16 cellular contexts compared by ENCODE assay signal in genomic region chr10:49394933-49395740, GRCh38. TPM values are rescaled to one million over a fixed set of nuclear protein-coding genes. Genes with fewer than 3 reads are reported as not detected.
DNase-seq lines count a peak whose midpoint lies in the region; ATAC-seq and TF ChIP-seq lines count a peak whose summit lies in the region.
"Had no signal": no experiment of that assay in that cellular context is flagged by ENCODE, and none has a peak within 500 bp of the region (broad histone marks: within the 10 kb centered on the region; RNA-seq: fewer than 3 reads in every experiment).

No MANE protein-coding gene starts in this region.

- H3K27me3 ChIP-seq in iPS DF 6.9 (ENCODE audit: control insufficient read depth, insufficient read depth, low read length), result peaks cover 44% of the 10 kb centered on the region

- peak overlapping the region; percentile 10 for H3K27ac Mint-ChIP-seq in progenitor cell of endocrine pancreas
- no peak overlapping the region for H3K27ac Mint-ChIP-seq in activated CD8-positive, alpha-beta memory T cell treated with anti-CD3 and anti-CD28 coated beads, Interleukin-2, amount 10 ng/mL, durations not matched to agents 7 days and 5 days
- H3K27ac Mint-ChIP-seq: activated CD4-positive, alpha-beta T cell treated with anti-CD3 and anti-CD28 coated beads, Interleukin-2, amount 10 ng/mL, durations not matched to agents 24 days and 14 days; activated T-helper 2 cell treated with anti-CD3 and anti-CD28 coated beads, Interferon-gamma antibody, Interleukin-2, Interleukin-4, amounts not matched to agents 10 μg/mL and 5 μg/mL and 100 μg/mL, durations not matched to agents 14 hours and 24 hours and 36 hours had no signal

- peak overlapping the region; percentile 18; the same call in 1 of the 2 replicates for H3K4me3 ChIP-seq in iPS DF 6.9 (ENCODE audit: low read length)

- ATAC-seq in activated CD8-positive, alpha-beta memory T cell treated with anti-CD3 and anti-CD28 coated beads, Interleukin-2, amount 10 ng/mL, durations not matched to agents 7 days and 5 days, result no peak
- ATAC-seq: heart left ventricle had no signal

- no peak overlapping the region for H3K4me3 Mint-ChIP-seq in progenitor cell of endocrine pancreas (ENCODE audit: low read depth)
- no peak overlapping the region for H3K4me3 Mint-ChIP-seq in activated CD8-positive, alpha-beta memory T cell treated with anti-CD3 and anti-CD28 coated beads, Interleukin-2, amount 10 ng/mL, durations not matched to agents 7 days and 5 days
- H3K4me3 Mint-ChIP-seq: activated CD4-positive, alpha-beta T cell treated with anti-CD3 and anti-CD28 coated beads, Interleukin-2, amount 10 ng/mL, durations not matched to agents 24 days and 14 days had no signal

- no peaks in the 10 kb centered on the region for H3K36me3 ChIP-seq in iPS DF 6.9 (ENCODE audit: control insufficient read depth, insufficient read depth, low read length)
- H3K36me3 ChIP-seq: heart left ventricle, thoracic aorta had no signal

- peaks cover 93% of the 10 kb centered on the region for H3K27me3 Mint-ChIP-seq in progenitor cell of endocrine pancreas
- H3K27me3 Mint-ChIP-seq in activated CD8-positive, alpha-beta memory T cell treated with anti-CD3 and anti-CD28 coated beads, Interleukin-2, amount 10 ng/mL, durations not matched to agents 7 days and 5 days, result peaks cover 86% of the 10 kb centered on the region

- H3K9me3 Mint-ChIP-seq in progenitor cell of endocrine pancreas (ENCODE audit: low read depth), result no peaks in the 10 kb centered on the region
- H3K9me3 Mint-ChIP-seq in activated CD8-positive, alpha-beta memory T cell treated with anti-CD3 and anti-CD28 coated beads, Interleukin-2, amount 10 ng/mL, durations not matched to agents 7 days and 5 days (ENCODE audit: low read depth), result no peaks in the 10 kb centered on the region
- H3K9me3 Mint-ChIP-seq: activated CD4-positive, alpha-beta T cell treated with anti-CD3 and anti-CD28 coated beads, Interleukin-2, amount 10 ng/mL, durations not matched to agents 24 days and 14 days; activated T-helper 2 cell treated with anti-CD3 and anti-CD28 coated beads, Interferon-gamma antibody, Interleukin-2, Interleukin-4, amounts not matched to agents 10 μg/mL and 5 μg/mL and 100 μg/mL, durations not matched to agents 14 hours and 24 hours and 36 hours had no signal

- H3K27ac ChIP-seq in iPS DF 6.9 (ENCODE audit: low read length), result no peak overlapping the region
- H3K27ac ChIP-seq: 22Rv1, heart left ventricle, thoracic aorta had no signal

- no peaks in the 10 kb centered on the region for H3K4me1 Mint-ChIP-seq in progenitor cell of endocrine pancreas (ENCODE audit: low read depth)
- peaks cover 16% of the 10 kb centered on the region for H3K4me1 Mint-ChIP-seq in activated CD8-positive, alpha-beta memory T cell treated with anti-CD3 and anti-CD28 coated beads, Interleukin-2, amount 10 ng/mL, durations not matched to agents 7 days and 5 days

- H3K9me3 ChIP-seq in iPS DF 6.9 (ENCODE audit: control insufficient read depth, insufficient read depth, low read length), result no peaks in the 10 kb centered on the region
- H3K9me3 ChIP-seq: heart left ventricle, thoracic aorta had no signal

- no CpG with 5 or more reads among the region's 62 CpGs for WGBS in iPS DF 6.9 (ENCODE audit: insufficient coverage, insufficient read length)

- DNase-seq in DMS 273 (lab: John Stamatoyannopoulos, UW; ENCODE audit: unreplicated experiment) (peak; percentile 45), DMS 273 treated with DMSO at 0.1 percent for 48 hours (lab: John Stamatoyannopoulos, UW) (no peak), NCI-H748 treated with DMSO at 0.1 percent for 48 hours (lab: John Stamatoyannopoulos, UW) (peak; percentile 7), iPS DF 6.9 (ENCODE audit: low read depth, low spot score) (no peak), progenitor cell of endocrine pancreas (ENCODE audit: low spot score, unreplicated experiment) (no peak), dermis blood vessel endothelial cell (no peak), hepatic stellate cell (ENCODE audit: low spot score) (no peak)
- DNase-seq in activated CD8-positive, alpha-beta memory T cell treated with anti-CD3 and anti-CD28 coated beads, Interleukin-2, amount 10 ng/mL, durations not matched to agents 7 days and 5 days, result no peak
- DNase-seq: activated CD4-positive, alpha-beta T cell treated with anti-CD3 and anti-CD28 coated beads, Interleukin-2, amount 10 ng/mL, durations not matched to agents 24 days and 14 days; GOT3; heart left ventricle; NCI-H1105 treated with DMSO at 0.1 percent for 48 hours had no signal

- peaks cover 1% of the 10 kb centered on the region; the same call in 1 of the 2 replicates for H3K4me1 ChIP-seq in iPS DF 6.9 (ENCODE audit: control insufficient read depth, insufficient read depth, low read length)

- H3K36me3 Mint-ChIP-seq in progenitor cell of endocrine pancreas (ENCODE audit: insufficient read depth), result no peaks in the 10 kb centered on the region
- no peaks in the 10 kb centered on the region for H3K36me3 Mint-ChIP-seq in activated CD8-positive, alpha-beta memory T cell treated with anti-CD3 and anti-CD28 coated beads, Interleukin-2, amount 10 ng/mL, durations not matched to agents 7 days and 5 days

- CTCF ChIA-PET in activated CD8-positive, alpha-beta memory T cell treated with anti-CD3 and anti-CD28 coated beads, Interleukin-2, amount 10 ng/mL, durations not matched to agents 7 days and 5 days (lab: Charles Lee), result interaction anchor here (1.0 kb wide), 1 partner anchor 12 kb away, joined by 3 read pairs; no protein-coding TSS in a partner anchor

- no peak for TF ChIP-seq CTCF in progenitor cell of endocrine pancreas (IDR thresholded peaks at IDR 0.05; ENCODE audit: unreplicated experiment)

RNA-seq across cellular contexts. Expression of gene DRGX, which starts 0.8 kb away (rescaled TPM):
- total RNA-seq in progenitor cell of endocrine pancreas (not detected in 2 replicates), dermis blood vessel endothelial cell (not detected in 2 replicates)
- total RNA-seq in activated CD8-positive, alpha-beta memory T cell treated with anti-CD3 and anti-CD28 coated beads, Interleukin-2, amount 10 ng/mL, durations not matched to agents 7 days and 5 days, result not detected
- total RNA-seq: activated T-helper 2 cell treated with anti-CD3 and anti-CD28 coated beads, Interferon-gamma antibody, Interleukin-2, Interleukin-4, amounts not matched to agents 10 μg/mL and 5 μg/mL and 100 μg/mL, durations not matched to agents 14 hours and 24 hours and 36 hours; heart left ventricle; HT1080; thoracic aorta had no signal

Comparison
In these comparisons a context has a peak if more than half of its experiments do, and no peak if none do; other contexts are left out.
1. DNase-seq: peak in DMS 273 (single experiment) and NCI-H748 treated with DMSO at 0.1 percent for 48 hours (single experiment); none in DMS 273 treated with DMSO at 0.1 percent for 48 hours (single experiment), iPS DF 6.9 (single experiment), progenitor cell of endocrine pancreas (single experiment), dermis blood vessel endothelial cell (single experiment), activated CD8-positive, alpha-beta memory T cell treated with anti-CD3 and anti-CD28 coated beads, Interleukin-2, amount 10 ng/mL, durations not matched to agents 7 days and 5 days (single experiment) and hepatic stellate cell (single experiment).